ENCODE assay signal across 1 cellular context in genomic region chr2:231706731-231707624, GRCh38.
TF ChIP-seq lines count a peak whose summit lies in the region.

No MANE protein-coding gene starts in this region.

TF ChIP-seq in HEK293, 187 proteins besides CTCF, POLR2A, EP300 and RAD21 (continued from another document and continues in another):
- TF ChIP-seq ZNF704 (tag by site-specific recombination; IDR thresholded peaks at IDR 0.05) (no peak), PBX3 (CRISPR knock-in tag; IDR thresholded peaks at IDR 0.05) (peak; percentile 97), ZNF280D (tag by site-specific recombination; IDR thresholded peaks at IDR 0.05) (0 out of 2 replicates have a peak, but pooled peaks have one; percentile 14), ZNF140 (tag by site-specific recombination; IDR thresholded peaks at IDR 0.05) (no peak), AEBP2 (tag by site-specific recombination; IDR thresholded peaks at IDR 0.05; ENCODE audit: borderline replicate concordance) (no peak), ZNF48 (tag by site-specific recombination; IDR thresholded peaks at IDR 0.05) (no peak), ZNF488 (tag by site-specific recombination; IDR thresholded peaks at IDR 0.05) (no peak), ELK4 (IDR thresholded peaks at IDR 0.05; ENCODE audit: borderline replicate concordance, low read depth, low read length) (no peak), ZNF624 (tag by site-specific recombination; IDR thresholded peaks at IDR 0.05) (no peak), KLF10 (tag by site-specific recombination; IDR thresholded peaks at IDR 0.05) (no peak), HOXD13 (CRISPR knock-in tag; IDR thresholded peaks at IDR 0.05; ENCODE audit: borderline replicate concordance) (no peak), ZNF600 (tag by site-specific recombination; IDR thresholded peaks at IDR 0.05) (peak; percentile 54; the same call in 1 of the 2 replicates), ZBTB26 (tag by site-specific recombination; optimal IDR thresholded peaks at IDR 0.05) (peak; percentile 76), ZNF350 (tag by site-specific recombination; IDR thresholded peaks at IDR 0.05) (no peak), ZNF768 (tag by site-specific recombination; IDR thresholded peaks at IDR 0.05) (no peak), REPIN1 (tag by site-specific recombination; IDR thresholded peaks at IDR 0.05; ENCODE audit: low read depth) (no peak), ZNF354C (tag by site-specific recombination; IDR thresholded peaks at IDR 0.05; ENCODE audit: borderline replicate concordance, low read depth) (no peak), ZNF148 (tag by site-specific recombination; IDR thresholded peaks at IDR 0.05; ENCODE audit: borderline replicate concordance) (no peak), ZNF654 (tag by site-specific recombination; IDR thresholded peaks at IDR 0.05; ENCODE audit: low read depth) (no peak; the same call in 1 of the 2 replicates), TRIM28 (IDR thresholded peaks at IDR 0.05; ENCODE audit: borderline replicate concordance, low read length) (peak; percentile 65; the same call in 1 of the 2 replicates), ZNF221 (tag by site-specific recombination; IDR thresholded peaks at IDR 0.05; ENCODE audit: borderline replicate concordance) (no peak), OSR2 (tag by site-specific recombination; IDR thresholded peaks at IDR 0.05) (no peak), ZNF571 (tag by site-specific recombination; IDR thresholded peaks at IDR 0.05) (no peak), BCL11A (tag by site-specific recombination; IDR thresholded peaks at IDR 0.05; ENCODE audit: low read depth) (no peak), ZNF394 (tag by site-specific recombination; IDR thresholded peaks at IDR 0.05; ENCODE audit: borderline replicate concordance) (peak; percentile 52; the same call in 1 of the 2 replicates), ZSCAN4 (tag by site-specific recombination; IDR thresholded peaks at IDR 0.05) (no peak), GFI1B (tag by site-specific recombination; IDR thresholded peaks at IDR 0.05) (no peak), ZNF248 (tag by site-specific recombination; IDR thresholded peaks at IDR 0.05) (no peak), ZNF610 (tag by site-specific recombination; IDR thresholded peaks at IDR 0.05; ENCODE audit: borderline replicate concordance) (no peak), ZNF324 (tag by site-specific recombination; IDR thresholded peaks at IDR 0.05) (peak; percentile 30; the same call in 1 of the 2 replicates), ZNF211 (tag by site-specific recombination; IDR thresholded peaks at IDR 0.05; ENCODE audit: low read depth) (no peak), ZNF707 (tag by site-specific recombination; IDR thresholded peaks at IDR 0.05) (no peak), ZNF121 (tag by site-specific recombination; IDR thresholded peaks at IDR 0.05) (0 out of 2 replicates have a peak, but pooled peaks have one; percentile 12), ZNF184 (tag by site-specific recombination; IDR thresholded peaks at IDR 0.05) (no peak), SP3 (tag by site-specific recombination; IDR thresholded peaks at IDR 0.05) (peak; percentile 88), ZNF580 (tag by site-specific recombination; IDR thresholded peaks at IDR 0.05) (0 out of 2 replicates have a peak, but pooled peaks have one; percentile 35), ZXDB (tag by site-specific recombination; IDR thresholded peaks at IDR 0.05) (peak; percentile 86), ZNF311 (tag by site-specific recombination; IDR thresholded peaks at IDR 0.05; ENCODE audit: borderline replicate concordance) (no peak), ZNF423 (tag by site-specific recombination; IDR thresholded peaks at IDR 0.05) (no peak), ZNF549 (tag by site-specific recombination; IDR thresholded peaks at IDR 0.05) (no peak), ZNF626 (tag by site-specific recombination; IDR thresholded peaks at IDR 0.05) (no peak), ZNF132 (tag by site-specific recombination; IDR thresholded peaks at IDR 0.05; ENCODE audit: borderline replicate concordance) (no peak), MEIS1 (CRISPR knock-in tag; IDR thresholded peaks at IDR 0.05; ENCODE audit: borderline replicate concordance) (no peak), PRDM10 (tag by site-specific recombination; IDR thresholded peaks at IDR 0.05) (peak; percentile 81), GLI2 (tag by site-specific recombination; IDR thresholded peaks at IDR 0.05; ENCODE audit: borderline replicate concordance, low read depth) (no peak), ZNF155 (tag by site-specific recombination; IDR thresholded peaks at IDR 0.05) (no peak)
